Comparison of ENCODE assay signal across 1 cellular context in genomic region chr2:222862915-222863544, GRCh38.
TF ChIP-seq lines count a peak whose summit lies in the region.

No MANE protein-coding gene starts in this region.

TF ChIP-seq in GM23338, 12 proteins besides CTCF, POLR2A, EP300 and RAD21 (continued from another document):
- TF ChIP-seq, protein P1, sequence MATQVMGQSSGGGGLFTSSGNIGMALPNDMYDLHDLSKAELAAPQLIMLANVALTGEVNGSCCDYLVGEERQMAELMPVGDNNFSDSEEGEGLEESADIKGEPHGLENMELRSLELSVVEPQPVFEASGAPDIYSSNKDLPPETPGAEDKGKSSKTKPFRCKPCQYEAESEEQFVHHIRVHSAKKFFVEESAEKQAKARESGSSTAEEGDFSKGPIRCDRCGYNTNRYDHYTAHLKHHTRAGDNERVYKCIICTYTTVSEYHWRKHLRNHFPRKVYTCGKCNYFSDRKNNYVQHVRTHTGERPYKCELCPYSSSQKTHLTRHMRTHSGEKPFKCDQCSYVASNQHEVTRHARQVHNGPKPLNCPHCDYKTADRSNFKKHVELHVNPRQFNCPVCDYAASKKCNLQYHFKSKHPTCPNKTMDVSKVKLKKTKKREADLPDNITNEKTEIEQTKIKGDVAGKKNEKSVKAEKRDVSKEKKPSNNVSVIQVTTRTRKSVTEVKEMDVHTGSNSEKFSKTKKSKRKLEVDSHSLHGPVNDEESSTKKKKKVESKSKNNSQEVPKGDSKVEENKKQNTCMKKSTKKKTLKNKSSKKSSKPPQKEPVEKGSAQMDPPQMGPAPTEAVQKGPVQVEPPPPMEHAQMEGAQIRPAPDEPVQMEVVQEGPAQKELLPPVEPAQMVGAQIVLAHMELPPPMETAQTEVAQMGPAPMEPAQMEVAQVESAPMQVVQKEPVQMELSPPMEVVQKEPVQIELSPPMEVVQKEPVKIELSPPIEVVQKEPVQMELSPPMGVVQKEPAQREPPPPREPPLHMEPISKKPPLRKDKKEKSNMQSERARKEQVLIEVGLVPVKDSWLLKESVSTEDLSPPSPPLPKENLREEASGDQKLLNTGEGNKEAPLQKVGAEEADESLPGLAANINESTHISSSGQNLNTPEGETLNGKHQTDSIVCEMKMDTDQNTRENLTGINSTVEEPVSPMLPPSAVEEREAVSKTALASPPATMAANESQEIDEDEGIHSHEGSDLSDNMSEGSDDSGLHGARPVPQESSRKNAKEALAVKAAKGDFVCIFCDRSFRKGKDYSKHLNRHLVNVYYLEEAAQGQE (IDR thresholded peaks at IDR 0.05; ENCODE audit: unreplicated experiment) = no peak
- TF ChIP-seq, protein P2, sequence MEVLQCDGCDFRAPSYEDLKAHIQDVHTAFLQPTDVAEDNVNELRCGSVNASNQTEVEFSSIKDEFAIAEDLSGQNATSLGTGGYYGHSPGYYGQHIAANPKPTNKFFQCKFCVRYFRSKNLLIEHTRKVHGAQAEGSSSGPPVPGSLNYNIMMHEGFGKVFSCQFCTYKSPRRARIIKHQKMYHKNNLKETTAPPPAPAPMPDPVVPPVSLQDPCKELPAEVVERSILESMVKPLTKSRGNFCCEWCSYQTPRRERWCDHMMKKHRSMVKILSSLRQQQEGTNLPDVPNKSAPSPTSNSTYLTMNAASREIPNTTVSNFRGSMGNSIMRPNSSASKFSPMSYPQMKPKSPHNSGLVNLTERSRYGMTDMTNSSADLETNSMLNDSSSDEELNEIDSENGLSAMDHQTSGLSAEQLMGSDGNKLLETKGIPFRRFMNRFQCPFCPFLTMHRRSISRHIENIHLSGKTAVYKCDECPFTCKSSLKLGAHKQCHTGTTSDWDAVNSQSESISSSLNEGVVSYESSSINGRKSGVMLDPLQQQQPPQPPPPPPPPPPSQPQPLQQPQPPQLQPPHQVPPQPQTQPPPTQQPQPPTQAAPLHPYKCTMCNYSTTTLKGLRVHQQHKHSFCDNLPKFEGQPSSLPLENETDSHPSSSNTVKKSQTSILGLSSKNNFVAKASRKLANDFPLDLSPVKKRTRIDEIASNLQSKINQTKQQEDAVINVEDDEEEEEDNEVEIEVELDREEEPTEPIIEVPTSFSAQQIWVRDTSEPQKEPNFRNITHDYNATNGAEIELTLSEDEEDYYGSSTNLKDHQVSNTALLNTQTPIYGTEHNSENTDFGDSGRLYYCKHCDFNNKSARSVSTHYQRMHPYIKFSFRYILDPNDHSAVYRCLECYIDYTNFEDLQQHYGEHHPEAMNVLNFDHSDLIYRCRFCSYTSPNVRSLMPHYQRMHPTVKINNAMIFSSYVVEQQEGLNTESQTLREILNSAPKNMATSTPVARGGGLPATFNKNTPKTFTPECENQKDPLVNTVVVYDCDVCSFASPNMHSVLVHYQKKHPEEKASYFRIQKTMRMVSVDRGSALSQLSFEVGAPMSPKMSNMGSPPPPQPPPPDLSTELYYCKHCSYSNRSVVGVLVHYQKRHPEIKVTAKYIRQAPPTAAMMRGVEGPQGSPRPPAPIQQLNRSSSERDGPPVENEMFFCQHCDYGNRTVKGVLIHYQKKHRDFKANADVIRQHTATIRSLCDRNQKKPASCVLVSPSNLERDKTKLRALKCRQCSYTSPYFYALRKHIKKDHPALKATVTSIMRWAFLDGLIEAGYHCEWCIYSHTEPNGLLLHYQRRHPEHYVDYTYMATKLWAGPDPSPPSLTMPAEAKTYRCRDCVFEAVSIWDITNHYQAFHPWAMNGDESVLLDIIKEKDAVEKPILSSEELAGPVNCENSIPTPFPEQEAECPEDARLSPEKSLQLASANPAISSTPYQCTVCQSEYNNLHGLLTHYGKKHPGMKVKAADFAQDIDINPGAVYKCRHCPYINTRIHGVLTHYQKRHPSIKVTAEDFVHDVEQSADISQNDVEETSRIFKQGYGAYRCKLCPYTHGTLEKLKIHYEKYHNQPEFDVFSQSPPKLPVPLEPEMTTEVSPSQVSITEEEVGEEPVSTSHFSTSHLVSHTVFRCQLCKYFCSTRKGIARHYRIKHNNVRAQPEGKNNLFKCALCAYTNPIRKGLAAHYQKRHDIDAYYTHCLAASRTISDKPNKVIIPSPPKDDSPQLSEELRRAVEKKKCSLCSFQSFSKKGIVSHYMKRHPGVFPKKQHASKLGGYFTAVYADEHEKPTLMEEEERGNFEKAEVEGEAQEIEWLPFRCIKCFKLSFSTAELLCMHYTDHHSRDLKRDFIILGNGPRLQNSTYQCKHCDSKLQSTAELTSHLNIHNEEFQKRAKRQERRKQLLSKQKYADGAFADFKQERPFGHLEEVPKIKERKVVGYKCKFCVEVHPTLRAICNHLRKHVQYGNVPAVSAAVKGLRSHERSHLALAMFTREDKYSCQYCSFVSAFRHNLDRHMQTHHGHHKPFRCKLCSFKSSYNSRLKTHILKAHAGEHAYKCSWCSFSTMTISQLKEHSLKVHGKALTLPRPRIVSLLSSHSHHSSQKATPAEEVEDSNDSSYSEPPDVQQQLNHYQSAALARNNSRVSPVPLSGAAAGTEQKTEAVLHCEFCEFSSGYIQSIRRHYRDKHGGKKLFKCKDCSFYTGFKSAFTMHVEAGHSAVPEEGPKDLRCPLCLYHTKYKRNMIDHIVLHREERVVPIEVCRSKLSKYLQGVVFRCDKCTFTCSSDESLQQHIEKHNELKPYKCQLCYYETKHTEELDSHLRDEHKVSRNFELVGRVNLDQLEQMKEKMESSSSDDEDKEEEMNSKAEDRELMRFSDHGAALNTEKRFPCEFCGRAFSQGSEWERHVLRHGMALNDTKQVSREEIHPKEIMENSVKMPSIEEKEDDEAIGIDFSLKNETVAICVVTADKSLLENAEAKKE (CRISPR knock-in tag; IDR thresholded peaks at IDR 0.05) = no peak
- TF ChIP-seq ETS1 (IDR thresholded peaks at IDR 0.05) (no peak), EZH2 (IDR thresholded peaks at IDR 0.05; ENCODE audit: low read depth, unreplicated experiment) (no peak), NANOG (IDR thresholded peaks at IDR 0.05; ENCODE audit: borderline replicate concordance) (no peak)
TF ChIP-seq in GM23338: peak in this region for 0.
